ENCODE assay signal across 11 cellular contexts in genomic region chr1:213110349-213111300, GRCh38. TPM values are rescaled to one million over a fixed set of nuclear protein-coding genes. Genes with fewer than 3 reads are reported as not detected.
DNase-seq lines count a peak whose midpoint lies in the region; ATAC-seq and TF ChIP-seq lines count a peak whose summit lies in the region.
"Had no signal": no experiment of that assay in that cellular context is flagged by ENCODE, and none has a peak within 500 bp of the region (broad histone marks: within the 10 kb centered on the region; RNA-seq: fewer than 3 reads in every experiment).

No MANE protein-coding gene starts in this region.

- peaks cover 0 to 6% (median 0%) of the 10 kb centered on the region in 4 donors for H3K36me3 ChIP-seq in esophagus muscularis mucosa

- TF ChIP-seq CTCF in esophagus muscularis mucosa (IDR thresholded peaks at IDR 0.05) = no peak

- no peaks in the 10 kb centered on the region for H3K9me3 ChIP-seq in esophagus muscularis mucosa

- no peak overlapping the region for H3K4me3 Mint-ChIP-seq in memory B cell

- intact Hi-C loops in esophagus muscularis mucosa (cut with DNase I) = no loop called here

- H3K4me3 ChIP-seq in esophagus muscularis mucosa = no peak overlapping the region
- H3K4me3 ChIP-seq: skin epidermis had no signal

- WGBS in esophagus muscularis mucosa = 71% methylated on average over 4 of the region's 4 CpGs

- no peak for TF ChIP-seq POLR2A in esophagus muscularis mucosa (IDR thresholded peaks at IDR 0.05; ENCODE audit: low read depth)

- peaks cover 0 to 7% (median 5%) of the 10 kb centered on the region in 4 donors for H3K4me1 ChIP-seq in esophagus muscularis mucosa

- H3K27me3 Mint-ChIP-seq in memory B cell = no peaks in the 10 kb centered on the region

- no peak for DNase-seq in memory B cell (ENCODE audit: low spot score in 2 of 2)
- DNase-seq in islet precursor cell = no peak
- DNase-seq in NCI-H1436 (lab: John Stamatoyannopoulos, UW) = no peak
- no peak for DNase-seq in NCI-H2171 treated with DMSO at 0.1 percent for 48 hours (lab: John Stamatoyannopoulos, UW)
- no peak for DNase-seq in esophagus muscularis mucosa (ENCODE audit: extremely low spot score)
- DNase-seq: Calu3, NCI-H82 had no signal

- H3K4me1 Mint-ChIP-seq in memory B cell = peaks cover 8% of the 10 kb centered on the region

- peaks cover 2% of the 10 kb centered on the region for H3K9me3 Mint-ChIP-seq in memory B cell

- peaks cover 15% of the 10 kb centered on the region for H3K36me3 Mint-ChIP-seq in memory B cell

- no peak for TF ChIP-seq EP300 in esophagus muscularis mucosa (IDR thresholded peaks at IDR 0.05)

- H3K27ac ChIP-seq in esophagus muscularis mucosa (replicated peaks in 1 of 4) = no peak overlapping the region

- peak overlapping the region; percentile 51 for H3K27ac Mint-ChIP-seq in memory B cell

- no peaks in the 10 kb centered on the region for H3K27me3 ChIP-seq in esophagus muscularis mucosa

- ATAC-seq in GM18519 (IDR thresholded peaks at IDR 0.05; ENCODE audit: low FRiP score, unreplicated experiment) (peak; percentile 77), GM21528 (IDR thresholded peaks at IDR 0.05; ENCODE audit: low FRiP score, unreplicated experiment) (peak; percentile 81), HG03378 (IDR thresholded peaks at IDR 0.05; ENCODE audit: unreplicated experiment) (peak; percentile 60), memory B cell (ENCODE audit: low read depth) (no peak)

RNA-seq across cellular contexts. Expression of gene RPS6KC1, which starts 59.6 kb away (rescaled TPM):
- total RNA-seq in esophagus muscularis mucosa = 10 to 100 TPM; 21.0 to 26.8 (median 23.8) TPM
